Comparison of ENCODE assay signal across 28 cellular contexts in genomic region chr17:74546586-74546985, GRCh38. TPM values are rescaled to one million over a fixed set of nuclear protein-coding genes. Genes with fewer than 3 reads are reported as not detected.
A peak's percentile ranks its signal among the peaks of the same experiment; 100 is the strongest.
DNase-seq lines count a peak whose midpoint lies in the region; ATAC-seq and TF ChIP-seq lines count a peak whose summit lies in the region.
"Had no signal": no experiment of that assay in that cellular context is flagged by ENCODE, and none has a peak within 500 bp of the region (broad histone marks: within the 10 kb centered on the region; RNA-seq: fewer than 3 reads in every experiment).

No MANE protein-coding gene starts in this region.

- no peak for TF ChIP-seq CTCF in HL-60 (IDR thresholded peaks at IDR 0.05; ENCODE audit: insufficient read depth, low read length)

- H3K4me3 Mint-ChIP-seq in activated CD8-positive, alpha-beta memory T cell treated with anti-CD3 and anti-CD28 coated beads, Interleukin-2, amount 10 ng/mL, durations not matched to agents 7 days and 5 days, result no peak overlapping the region
- peak overlapping the region in 2 of 5 donors; percentile 51 to 74 for H3K4me3 Mint-ChIP-seq in immature natural killer cell
- no peak overlapping the region for H3K4me3 Mint-ChIP-seq in stimulated activated effector memory CD8-positive, alpha-beta T cell treated with anti-CD3 and anti-CD28 coated beads, Interleukin-12 subunit alpha, Interleukin-12 subunit beta, amount 100 ng/mL, for 72 hours
- H3K4me3 Mint-ChIP-seq: CD4-positive, alpha-beta memory T cell; H9; HFFc6 had no signal

- peaks cover 4% of the 10 kb centered on the region for H3K27me3 Mint-ChIP-seq in activated CD8-positive, alpha-beta memory T cell treated with anti-CD3 and anti-CD28 coated beads, Interleukin-2, amount 10 ng/mL, durations not matched to agents 7 days and 5 days
- H3K27me3 Mint-ChIP-seq in immature natural killer cell (ENCODE audit: low read depth in 3 of 3), result peaks cover 0 to 3% (median 0%) of the 10 kb centered on the region in 3 donors

- CTCF ChIA-PET in activated CD8-positive, alpha-beta memory T cell treated with anti-CD3 and anti-CD28 coated beads, Interleukin-2, amount 10 ng/mL, durations not matched to agents 7 days and 5 days (lab: Charles Lee), result interaction anchor here (1.0 to 1.6 kb wide), 3 partner anchors 11 to 56 kb away, joined by 3 to 5 read pairs (median 4); no protein-coding TSS in a partner anchor

- no peaks in the 10 kb centered on the region for H3K27me3 ChIP-seq in HL-60 (ENCODE audit: insufficient read depth, poor library complexity, severe bottlenecking)
- H3K27me3 ChIP-seq: BE2C, MG63, Peyer's patch had no signal

- no peak overlapping the region for H3K4me3 ChIP-seq in HL-60 (replicated peaks; ENCODE audit: insufficient read depth, low read length)
- H3K4me3 ChIP-seq: GM23248, K562, MG63 had no signal

- peaks cover 40% of the 10 kb centered on the region for H3K4me1 Mint-ChIP-seq in activated CD8-positive, alpha-beta memory T cell treated with anti-CD3 and anti-CD28 coated beads, Interleukin-2, amount 10 ng/mL, durations not matched to agents 7 days and 5 days
- H3K4me1 Mint-ChIP-seq in immature natural killer cell, result peaks cover 32 to 44% of the 10 kb centered on the region in 2 donors
- peaks cover 26% of the 10 kb centered on the region for H3K4me1 Mint-ChIP-seq in stimulated activated effector memory CD8-positive, alpha-beta T cell treated with anti-CD3 and anti-CD28 coated beads, Interleukin-12 subunit alpha, Interleukin-12 subunit beta, amount 100 ng/mL, for 72 hours
- H3K4me1 Mint-ChIP-seq: H9 had no signal

- H3K27ac ChIP-seq in HL-60 (replicated peaks), result peak overlapping the region; percentile 66; the same call in 1 of the 2 replicates
- H3K27ac ChIP-seq: GM23248 had no signal

- peak overlapping the region; percentile 65 for H3K27ac Mint-ChIP-seq in activated CD8-positive, alpha-beta memory T cell treated with anti-CD3 and anti-CD28 coated beads, Interleukin-2, amount 10 ng/mL, durations not matched to agents 7 days and 5 days
- peak overlapping the region in 5 of 6 donors; percentile 67 to 84 (median 73) for H3K27ac Mint-ChIP-seq in immature natural killer cell
- peak overlapping the region; percentile 77 for H3K27ac Mint-ChIP-seq in stimulated activated effector memory CD8-positive, alpha-beta T cell treated with anti-CD3 and anti-CD28 coated beads, Interleukin-12 subunit alpha, Interleukin-12 subunit beta, amount 100 ng/mL, for 72 hours
- H3K27ac Mint-ChIP-seq: HFFc6 had no signal

- DNase-seq in activated CD8-positive, alpha-beta memory T cell treated with anti-CD3 and anti-CD28 coated beads, Interleukin-2, amount 10 ng/mL, durations not matched to agents 7 days and 5 days, result no peak
- DNase-seq in activated CD8-positive, alpha-beta memory T cell treated with anti-CD3 and anti-CD28 coated beads, Interleukin-2, amount 50 U/mL, for 48 hours, result no peak
- DNase-seq in HL-60 (ENCODE audit: low read depth in 1 of 2, low spot score in 1 of 2) (no peak), immature natural killer cell (no peak), RKO (ENCODE audit: low spot score) (no peak)
- DNase-seq in stimulated activated effector memory CD8-positive, alpha-beta T cell treated with anti-CD3 and anti-CD28 coated beads, Interleukin-12 subunit alpha, Interleukin-12 subunit beta, amount 100 ng/mL, for 72 hours (ENCODE audit: low spot score in 2 of 2), result no peak
- DNase-seq: BE2C; Calu3; CD4-positive, alpha-beta memory T cell; DMS153; H9; HFFc6; NCI-H1417; NCI-H1694 treated with DMSO at 0.1 percent for 48 hours; NCI-H2081 treated with DMSO at 0.1 percent for 48 hours; NCI-H2171 treated with DMSO at 0.1 percent for 48 hours; NCI-H526 had no signal

- ATAC-seq in activated CD8-positive, alpha-beta memory T cell treated with anti-CD3 and anti-CD28 coated beads, Interleukin-2, amount 10 ng/mL, durations not matched to agents 7 days and 5 days, result no peak
- no peak for ATAC-seq in stimulated activated effector memory CD8-positive, alpha-beta T cell treated with anti-CD3 and anti-CD28 coated beads, Interleukin-12 subunit alpha, Interleukin-12 subunit beta, amount 100 ng/mL, for 72 hours
- ATAC-seq in HG03469 (IDR thresholded peaks at IDR 0.05; ENCODE audit: unreplicated experiment), result no peak

- no peaks in the 10 kb centered on the region for H3K9me3 Mint-ChIP-seq in activated CD8-positive, alpha-beta memory T cell treated with anti-CD3 and anti-CD28 coated beads, Interleukin-2, amount 10 ng/mL, durations not matched to agents 7 days and 5 days (ENCODE audit: low read depth)
- H3K9me3 Mint-ChIP-seq in immature natural killer cell, result no peaks in the 10 kb centered on the region
- no peaks in the 10 kb centered on the region for H3K9me3 Mint-ChIP-seq in stimulated activated effector memory CD8-positive, alpha-beta T cell treated with anti-CD3 and anti-CD28 coated beads, Interleukin-12 subunit alpha, Interleukin-12 subunit beta, amount 100 ng/mL, for 72 hours
- H3K9me3 Mint-ChIP-seq: CD4-positive, alpha-beta memory T cell had no signal

- no peaks in the 10 kb centered on the region for H3K36me3 Mint-ChIP-seq in activated CD8-positive, alpha-beta memory T cell treated with anti-CD3 and anti-CD28 coated beads, Interleukin-2, amount 10 ng/mL, durations not matched to agents 7 days and 5 days
- H3K36me3 Mint-ChIP-seq in immature natural killer cell, result no peaks in the 10 kb centered on the region
- H3K36me3 Mint-ChIP-seq in stimulated activated effector memory CD8-positive, alpha-beta T cell treated with anti-CD3 and anti-CD28 coated beads, Interleukin-12 subunit alpha, Interleukin-12 subunit beta, amount 100 ng/mL, for 72 hours, result no peaks in the 10 kb centered on the region
- H3K36me3 Mint-ChIP-seq: CD4-positive, alpha-beta memory T cell had no signal

RNA-seq across cellular contexts. Expression of gene CD300C, which starts 0.7 kb away (rescaled TPM):
- total RNA-seq in activated CD8-positive, alpha-beta memory T cell treated with anti-CD3 and anti-CD28 coated beads, Interleukin-2, amount 10 ng/mL, durations not matched to agents 7 days and 5 days, result 1 to 10 TPM in 1 of 2 experiments, under 1 TPM in 1; 0.56 to 1.5 TPM
- 10 to 100 TPM; 14.4 to 37.4 (median 21.2) TPM for polyA plus RNA-seq in immature natural killer cell
- total RNA-seq: A673; Calu3; CD4-positive, alpha-beta memory T cell; H9; HepG2; HFFc6; K562; LHCN-M2; OCI-LY7; Peyer's patch had no signal
- polyA plus RNA-seq: CD4-positive, alpha-beta memory T cell; HepG2 had no signal

RNA-seq across cellular contexts. Expression of gene CD300LB, which starts 15.3 kb away (rescaled TPM):
- not detected for total RNA-seq in activated CD8-positive, alpha-beta memory T cell treated with anti-CD3 and anti-CD28 coated beads, Interleukin-2, amount 10 ng/mL, durations not matched to agents 7 days and 5 days
- polyA plus RNA-seq in immature natural killer cell, result 1 to 10 TPM; 4.2 to 6.3 (median 5.5) TPM
- total RNA-seq: A673, Calu3, Daoy, GM23248, H9, HepG2, HFFc6, HT-29, K562, LHCN-M2, OCI-LY7, Peyer's patch had no signal
- polyA plus RNA-seq: CD4-positive, alpha-beta memory T cell; GM23248; HepG2; K562 had no signal

RNA-seq across cellular contexts. Expression of gene CD300H, which starts 20.7 kb away (rescaled TPM):
- not detected for total RNA-seq in activated CD8-positive, alpha-beta memory T cell treated with anti-CD3 and anti-CD28 coated beads, Interleukin-2, amount 10 ng/mL, durations not matched to agents 7 days and 5 days
- 1 to 10 TPM in 2 of 3 donors, not detected in 1; 3.2 to 6.4 TPM for polyA plus RNA-seq in immature natural killer cell
- total RNA-seq: A673; Calu3; CD4-positive, alpha-beta memory T cell; Daoy; GM23248; H9; HepG2; HFFc6; HT-29; K562; LHCN-M2; OCI-LY7; Peyer's patch had no signal
- polyA plus RNA-seq: CD4-positive, alpha-beta memory T cell; GM23248; HepG2; K562 had no signal

RNA-seq across cellular contexts. Expression of gene CD300LD, which starts 45.5 kb away (rescaled TPM):
- total RNA-seq in activated CD8-positive, alpha-beta memory T cell treated with anti-CD3 and anti-CD28 coated beads, Interleukin-2, amount 10 ng/mL, durations not matched to agents 7 days and 5 days, result not detected
- polyA plus RNA-seq in immature natural killer cell, result not detected
- total RNA-seq: A673; Calu3; CD4-positive, alpha-beta memory T cell; Daoy; GM23248; H9; HepG2; HFFc6; HT-29; K562; LHCN-M2; OCI-LY7; Peyer's patch had no signal
- polyA plus RNA-seq: CD4-positive, alpha-beta memory T cell; GM23248; HepG2; K562 had no signal
